In genomic region chr16:29739927-29740629, GRCh38 we compare ENCODE assay signal across 14 cellular contexts. TPM values are rescaled to one million over a fixed set of nuclear protein-coding genes. Genes with fewer than 3 reads are reported as not detected.
DNase-seq lines count a peak whose midpoint lies in the region; ATAC-seq and TF ChIP-seq lines count a peak whose summit lies in the region.
"Not testable (repeated sequence)": the region's sequence is repeated elsewhere in the genome, so short reads cannot be mapped to it uniquely, and the experiment has no call there.
"Had no signal": no experiment of that assay in that cellular context is flagged by ENCODE, and none has a peak within 500 bp of the region (broad histone marks: within the 10 kb centered on the region; RNA-seq: fewer than 3 reads in every experiment).

No MANE protein-coding gene starts in this region.

- peaks cover 81% of the 10 kb centered on the region for H3K4me1 ChIP-seq in CD8-positive, alpha-beta T cell (ENCODE audit: insufficient read depth, low read length)
- H3K4me1 ChIP-seq in Peyer's patch: peaks cover 0 to 51% (median 29%) of the 10 kb centered on the region in 4 donors
- H3K4me1 ChIP-seq in naive thymus-derived CD4-positive, alpha-beta T cell (ENCODE audit: control insufficient read depth in 2 of 2, insufficient read depth in 2 of 2, low read length in 2 of 2): peaks cover 71 to 74% of the 10 kb centered on the region in 2 donors

- POLR2A ChIA-PET in CD8-positive, alpha-beta T cell (lab: Charles Lee): interaction anchor here (1.1 to 2.4 kb wide), 7 partner anchors 39 to 108 kb away, joined by 4 to 24 read pairs (median 8); partner anchors contain the start of genes KIF22 and PAGR1
- POLR2A ChIA-PET in naive thymus-derived CD4-positive, alpha-beta T cell (lab: Charles Lee): interaction anchor here (0.8 to 7.0 kb wide), 9 partner anchors 9 to 632 kb away, joined by 3 to 60 read pairs (median 14); partner anchors contain the start of gene KIF22

- not testable (repeated sequence) for TF ChIP-seq POLR2A in Peyer's patch (IDR thresholded peaks at IDR 0.05)

- peaks cover 81% of the 10 kb centered on the region for H3K4me1 Mint-ChIP-seq in CD8-positive, alpha-beta T cell (ENCODE audit: low read depth)
- H3K4me1 Mint-ChIP-seq in activated CD4-positive, alpha-beta T cell treated with anti-CD3 and anti-CD28 coated beads, Interleukin-2, amount 10 ng/mL, durations not matched to agents 24 days and 14 days: peaks cover 63% of the 10 kb centered on the region
- peaks cover 77% of the 10 kb centered on the region for H3K4me1 Mint-ChIP-seq in activated naive CD4-positive, alpha-beta T cell treated with anti-CD3 and anti-CD28 coated beads, Interleukin-2, amount 10 ng/mL, durations not matched to agents 7 days and 5 days
- H3K4me1 Mint-ChIP-seq in effector memory CD8-positive, alpha-beta T cell (ENCODE audit: low read depth in 2 of 2): peaks cover 84 to 86% of the 10 kb centered on the region in 2 donors
- H3K4me1 Mint-ChIP-seq in naive thymus-derived CD4-positive, alpha-beta T cell: peaks cover 71 to 86% (median 82%) of the 10 kb centered on the region in 7 donors
- H3K4me1 Mint-ChIP-seq in stimulated activated naive CD8-positive, alpha-beta T cell treated with anti-CD3 and anti-CD28 coated beads, Interleukin-15, Interleukin-2, amounts not matched to agents 100 ng/mL and 50 ng/mL, for 24 hours (ENCODE audit: low read depth): peaks cover 84% of the 10 kb centered on the region

- not testable (repeated sequence) for H3K27me3 ChIP-seq in CD8-positive, alpha-beta T cell (ENCODE audit: insufficient read depth, low read length); Peyer's patch; naive thymus-derived CD4-positive, alpha-beta T cell (ENCODE audit: control insufficient read depth in 2 of 2, insufficient read depth in 2 of 2, low read length in 2 of 2)

- intact Hi-C loops in CD8-positive, alpha-beta T cell (cut with DNase I, micrococcal nuclease): loop anchor here in 1 of 2 experiments (2.0 kb wide), 1 partner anchor 29 kb away; no protein-coding TSS in a partner anchor
- intact Hi-C loops in activated CD4-positive, alpha-beta T cell treated with anti-CD3 and anti-CD28 coated beads, Interleukin-2, amount 10 ng/mL, durations not matched to agents 24 days and 14 days (cut with micrococcal nuclease): loop anchor here (2.0 kb wide), 2 partner anchors 39 to 51 kb away; partner anchors contain the start of gene KIF22
- intact Hi-C loops in naive thymus-derived CD4-positive, alpha-beta T cell (cut with micrococcal nuclease): loop anchor here (2.0 kb wide), 3 partner anchors 17 to 51 kb away; partner anchors contain the start of gene KIF22 (in 1 of the 2)

- not testable (repeated sequence) for H3K27me3 Mint-ChIP-seq in CD8-positive, alpha-beta T cell (ENCODE audit: low read depth); activated CD4-positive, alpha-beta T cell treated with anti-CD3 and anti-CD28 coated beads, Interleukin-2, amount 10 ng/mL, durations not matched to agents 24 days and 14 days; activated naive CD4-positive, alpha-beta T cell treated with anti-CD3 and anti-CD28 coated beads, Interleukin-2, amount 10 ng/mL, durations not matched to agents 7 days and 5 days; effector memory CD8-positive, alpha-beta T cell; naive thymus-derived CD4-positive, alpha-beta T cell; stimulated activated naive CD8-positive, alpha-beta T cell treated with anti-CD3 and anti-CD28 coated beads, Interleukin-15, Interleukin-2, amounts not matched to agents 100 ng/mL and 50 ng/mL, for 24 hours

- peak overlapping the region; percentile 91 for H3K27ac Mint-ChIP-seq in CD8-positive, alpha-beta T cell
- peak overlapping the region; percentile 21 for H3K27ac Mint-ChIP-seq in activated CD4-positive, alpha-beta T cell treated with anti-CD3 and anti-CD28 coated beads, Interleukin-2, amount 10 ng/mL, durations not matched to agents 24 days and 14 days
- H3K27ac Mint-ChIP-seq in activated naive CD4-positive, alpha-beta T cell treated with anti-CD3 and anti-CD28 coated beads, Interleukin-2, amount 10 ng/mL, durations not matched to agents 7 days and 5 days: peak overlapping the region; percentile 3
- peak overlapping the region; percentile 94 to 97 for H3K27ac Mint-ChIP-seq in effector memory CD8-positive, alpha-beta T cell
- peak overlapping the region; percentile 16 to 99 (median 93) for H3K27ac Mint-ChIP-seq in naive thymus-derived CD4-positive, alpha-beta T cell
- H3K27ac Mint-ChIP-seq in stimulated activated naive CD8-positive, alpha-beta T cell treated with anti-CD3 and anti-CD28 coated beads, Interleukin-15, Interleukin-2, amounts not matched to agents 100 ng/mL and 50 ng/mL, for 24 hours: peak overlapping the region; percentile 32

- DNase-seq in CD8-positive, alpha-beta T cell; Peyer's patch; activated CD4-positive, alpha-beta T cell treated with anti-CD3 and anti-CD28 coated beads, Interleukin-2, amount 10 ng/mL, durations not matched to agents 24 days and 14 days; activated naive CD4-positive, alpha-beta T cell treated with anti-CD3 and anti-CD28 coated beads, Interleukin-2, amount 10 ng/mL, durations not matched to agents 7 days and 5 days; effector memory CD8-positive, alpha-beta T cell; naive thymus-derived CD4-positive, alpha-beta T cell: not testable (repeated sequence)

- CTCF ChIA-PET in CD8-positive, alpha-beta T cell (lab: Charles Lee): interaction anchor here (1.1 to 2.7 kb wide), 6 partner anchors 10 to 107 kb away, joined by 3 to 20 read pairs (median 12); partner anchors contain the start of gene KIF22
- CTCF ChIA-PET in activated naive CD4-positive, alpha-beta T cell treated with anti-CD3 and anti-CD28 coated beads, Interleukin-2, amount 10 ng/mL, durations not matched to agents 7 days and 5 days (lab: Charles Lee): interaction anchor here (0.7 to 2.7 kb wide), 3 partner anchors 10 to 50 kb away, joined by 3 to 13 read pairs (median 8); partner anchors contain the start of gene KIF22
- CTCF ChIA-PET in naive thymus-derived CD4-positive, alpha-beta T cell (lab: Charles Lee): interaction anchor here (1.0 to 2.3 kb wide), 6 partner anchors 15 to 50 kb away, joined by 3 to 13 read pairs (median 8); partner anchors contain the start of gene KIF22

- not testable (repeated sequence) for TF ChIP-seq CTCF in 22Rv1 (IDR thresholded peaks at IDR 0.05); CD8-positive, alpha-beta T cell (IDR thresholded peaks at IDR 0.05); Peyer's patch (IDR thresholded peaks at IDR 0.05)

- H3K36me3 ChIP-seq in CD8-positive, alpha-beta T cell (ENCODE audit: insufficient read depth, low read length): peaks cover 15% of the 10 kb centered on the region
- not testable (repeated sequence) for H3K36me3 ChIP-seq in Peyer's patch
- H3K36me3 ChIP-seq in naive thymus-derived CD4-positive, alpha-beta T cell (ENCODE audit: control insufficient read depth in 2 of 3, insufficient read depth in 3 of 3, low read length in 3 of 3): peaks cover 6 to 34% (median 6%) of the 10 kb centered on the region in 3 experiments

- not testable (repeated sequence) for H3K4me3 ChIP-seq in CD8-positive, alpha-beta T cell (ENCODE audit: low read depth, low read length); Peyer's patch; naive thymus-derived CD4-positive, alpha-beta T cell (ENCODE audit: low read length)

- not testable (repeated sequence) for H3K9me3 Mint-ChIP-seq in CD8-positive, alpha-beta T cell; activated CD4-positive, alpha-beta T cell treated with anti-CD3 and anti-CD28 coated beads, Interleukin-2, amount 10 ng/mL, durations not matched to agents 24 days and 14 days; activated naive CD4-positive, alpha-beta T cell treated with anti-CD3 and anti-CD28 coated beads, Interleukin-2, amount 10 ng/mL, durations not matched to agents 7 days and 5 days; effector memory CD8-positive, alpha-beta T cell; naive thymus-derived CD4-positive, alpha-beta T cell; stimulated activated naive CD8-positive, alpha-beta T cell treated with anti-CD3 and anti-CD28 coated beads, Interleukin-15, Interleukin-2, amounts not matched to agents 100 ng/mL and 50 ng/mL, for 24 hours

- ATAC-seq in CD8-positive, alpha-beta T cell; effector memory CD8-positive, alpha-beta T cell (replicated peaks); naive thymus-derived CD4-positive, alpha-beta T cell: not testable (repeated sequence)

- not testable (repeated sequence) for H3K9me3 ChIP-seq in CD8-positive, alpha-beta T cell (ENCODE audit: low read length); Peyer's patch; naive thymus-derived CD4-positive, alpha-beta T cell (ENCODE audit: control insufficient read depth in 2 of 3, low read length in 3 of 3)

- peak overlapping the region; percentile 13 for H3K4me3 Mint-ChIP-seq in CD8-positive, alpha-beta T cell
- not testable (repeated sequence) for H3K4me3 Mint-ChIP-seq in activated CD4-positive, alpha-beta T cell treated with anti-CD3 and anti-CD28 coated beads, Interleukin-2, amount 10 ng/mL, durations not matched to agents 24 days and 14 days; activated naive CD4-positive, alpha-beta T cell treated with anti-CD3 and anti-CD28 coated beads, Interleukin-2, amount 10 ng/mL, durations not matched to agents 7 days and 5 days; stimulated activated naive CD8-positive, alpha-beta T cell treated with anti-CD3 and anti-CD28 coated beads, Interleukin-15, Interleukin-2, amounts not matched to agents 100 ng/mL and 50 ng/mL, for 24 hours
- peak overlapping the region; percentile 3 to 87 for H3K4me3 Mint-ChIP-seq in effector memory CD8-positive, alpha-beta T cell
- peak overlapping the region; percentile 20 to 99 (median 56) for H3K4me3 Mint-ChIP-seq in naive thymus-derived CD4-positive, alpha-beta T cell

- peak overlapping the region; percentile 84 for H3K27ac ChIP-seq in 22Rv1
- H3K27ac ChIP-seq in CD8-positive, alpha-beta T cell (ENCODE audit: low read depth, low read length): not testable (repeated sequence)
- H3K27ac ChIP-seq in Peyer's patch: peak overlapping the region in 3 of 4 donors; percentile 49 to 78 (median 72)
- H3K27ac ChIP-seq in naive thymus-derived CD4-positive, alpha-beta T cell (ENCODE audit: low read depth, low read length): peak overlapping the region; percentile 99

- H3K36me3 Mint-ChIP-seq in CD8-positive, alpha-beta T cell: peaks cover 48% of the 10 kb centered on the region
- peaks cover 38% of the 10 kb centered on the region for H3K36me3 Mint-ChIP-seq in activated CD4-positive, alpha-beta T cell treated with anti-CD3 and anti-CD28 coated beads, Interleukin-2, amount 10 ng/mL, durations not matched to agents 24 days and 14 days (ENCODE audit: low read depth)
- H3K36me3 Mint-ChIP-seq in activated naive CD4-positive, alpha-beta T cell treated with anti-CD3 and anti-CD28 coated beads, Interleukin-2, amount 10 ng/mL, durations not matched to agents 7 days and 5 days: peaks cover 69% of the 10 kb centered on the region
- peaks cover 70% of the 10 kb centered on the region for H3K36me3 Mint-ChIP-seq in effector memory CD8-positive, alpha-beta T cell (ENCODE audit: insufficient read depth)
- peaks cover 7 to 58% (median 46%) of the 10 kb centered on the region in 5 donors for H3K36me3 Mint-ChIP-seq in naive thymus-derived CD4-positive, alpha-beta T cell
- peaks cover 22% of the 10 kb centered on the region for H3K36me3 Mint-ChIP-seq in stimulated activated naive CD8-positive, alpha-beta T cell treated with anti-CD3 and anti-CD28 coated beads, Interleukin-15, Interleukin-2, amounts not matched to agents 100 ng/mL and 50 ng/mL, for 24 hours (ENCODE audit: low read depth)

RNA-seq across cellular contexts. Expression of gene C16orf54, which starts 5.7 kb away (rescaled TPM):
- 100 to 1,000 TPM; 129 to 132 TPM for total RNA-seq in CD8-positive, alpha-beta T cell
- 1 to 10 TPM; 2.2 to 9.9 (median 3.6) TPM for total RNA-seq in Peyer's patch
- total RNA-seq in activated CD4-positive, alpha-beta T cell treated with anti-CD3 and anti-CD28 coated beads, Interleukin-2, amount 10 ng/mL, durations not matched to agents 24 days and 14 days: 17.0 and 17.8 TPM in 2 replicates
- 100 to 1,000 TPM in 4 of 5 experiments, 10 to 100 TPM in 1; 63.9 to 228 (median 151) TPM for total RNA-seq in naive thymus-derived CD4-positive, alpha-beta T cell
- polyA plus RNA-seq in naive thymus-derived CD4-positive, alpha-beta T cell: 10 to 100 TPM; 43.2 to 44.1 TPM
- total RNA-seq: HFFc6, MCF 10A, RPMI7951 had no signal
- polyA plus RNA-seq: BJ had no signal

RNA-seq across cellular contexts. Expression of gene ZG16, which starts 38.0 kb away (rescaled TPM):
- total RNA-seq in CD8-positive, alpha-beta T cell: not detected
- 100 to 1,000 TPM in 3 of 4 donors, 1 to 10 TPM in 1; 9.9 to 585 (median 158) TPM for total RNA-seq in Peyer's patch
- total RNA-seq in activated CD4-positive, alpha-beta T cell treated with anti-CD3 and anti-CD28 coated beads, Interleukin-2, amount 10 ng/mL, durations not matched to agents 24 days and 14 days: not detected in 2 replicates
- total RNA-seq in naive thymus-derived CD4-positive, alpha-beta T cell: not detected
- polyA plus RNA-seq in naive thymus-derived CD4-positive, alpha-beta T cell: not detected
- total RNA-seq: H4, HFFc6, MCF 10A, OCI-LY7, RPMI7951 had no signal
- polyA plus RNA-seq: BJ had no signal

RNA-seq across cellular contexts. Expression of gene KIF22, which starts 50.5 kb away (rescaled TPM):
- 100 to 1,000 TPM in 1 of 2 experiments, 10 to 100 TPM in 1; 93.5 to 105 TPM for total RNA-seq in CD8-positive, alpha-beta T cell
- total RNA-seq in Peyer's patch: 100 to 1,000 TPM in 2 of 4 donors, 10 to 100 TPM in 2; 31.9 to 157 (median 72.8) TPM
- 132 TPM in 2 replicates for total RNA-seq in activated CD4-positive, alpha-beta T cell treated with anti-CD3 and anti-CD28 coated beads, Interleukin-2, amount 10 ng/mL, durations not matched to agents 24 days and 14 days
- total RNA-seq in naive thymus-derived CD4-positive, alpha-beta T cell: 100 to 1,000 TPM in 1 of 5 experiments, 10 to 100 TPM in 4; 62.5 to 141 (median 81.3) TPM
- 10 to 100 TPM; 36.9 to 50.7 TPM for polyA plus RNA-seq in naive thymus-derived CD4-positive, alpha-beta T cell

Comparison
In these comparisons a context has a peak if more than half of its experiments do, and no peak if none do; other contexts are left out.
1. H3K27ac Mint-ChIP-seq: peak in every context shown above with its lines; median percentile 96 in effector memory CD8-positive, alpha-beta T cell; 93 in naive thymus-derived CD4-positive, alpha-beta T cell; 91 in CD8-positive, alpha-beta T cell; 32 in stimulated activated naive CD8-positive, alpha-beta T cell treated with anti-CD3 and anti-CD28 coated beads, Interleukin-15, Interleukin-2, amounts not matched to agents 100 ng/mL and 50 ng/mL, for 24 hours; 21 in activated CD4-positive, alpha-beta T cell treated with anti-CD3 and anti-CD28 coated beads, Interleukin-2, amount 10 ng/mL, durations not matched to agents 24 days and 14 days; 3 in activated naive CD4-positive, alpha-beta T cell treated with anti-CD3 and anti-CD28 coated beads, Interleukin-2, amount 10 ng/mL, durations not matched to agents 7 days and 5 days.
2. RNA of gene ZG16, which starts 38.0 kb away (total RNA-seq): 9.9 to 585 TPM in Peyer's patch; not detected in CD8-positive, alpha-beta T cell, not detected in activated CD4-positive, alpha-beta T cell treated with anti-CD3 and anti-CD28 coated beads, Interleukin-2, amount 10 ng/mL, durations not matched to agents 24 days and 14 days and not detected in naive thymus-derived CD4-positive, alpha-beta T cell; every median in the first group is over 10 times any median in the second.